ENCODE assay signal across 9 cellular contexts in the genomic region with DNA sequence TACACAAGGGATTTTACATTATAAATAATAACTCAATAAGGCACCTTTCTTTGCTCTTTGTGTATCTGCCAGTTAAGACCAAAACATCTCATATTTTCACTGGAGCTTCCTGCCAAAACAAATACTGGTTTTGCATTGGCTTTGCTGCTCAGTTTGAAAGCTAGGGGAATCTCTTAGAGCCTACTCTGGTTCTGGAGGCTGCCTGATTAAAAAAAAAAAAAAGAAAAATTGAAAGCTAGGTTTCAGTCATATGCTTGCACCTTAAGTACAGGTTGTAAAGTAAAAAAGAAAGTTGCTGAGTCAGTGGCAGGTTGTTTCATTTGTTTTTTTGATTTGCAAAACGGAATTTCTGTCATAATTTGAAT. TPM values are rescaled to one million over a fixed set of nuclear protein-coding genes. Genes with fewer than 3 reads are reported as not detected.
DNase-seq lines count a peak whose midpoint lies in the region; ATAC-seq and TF ChIP-seq lines count a peak whose summit lies in the region.
"Had no signal": no experiment of that assay in that cellular context is flagged by ENCODE, and none has a peak within 500 bp of the region (broad histone marks: within the 10 kb centered on the region; RNA-seq: fewer than 3 reads in every experiment).

No MANE protein-coding gene starts in this region.

- no peak overlapping the region for H3K4me3 Mint-ChIP-seq in effector memory CD8-positive, alpha-beta T cell

- peaks cover 34% of the 10 kb centered on the region for H3K4me1 ChIP-seq in OCI-LY3 (ENCODE audit: low read length)

- no peaks in the 10 kb centered on the region; the same call in 1 of the 2 replicates for H3K9me3 ChIP-seq in AG04450 (ENCODE audit: control insufficient read depth, insufficient read depth, low read length)
- H3K9me3 ChIP-seq in OCI-LY3 (ENCODE audit: insufficient read depth, low read length) = no peaks in the 10 kb centered on the region

- no peaks in the 10 kb centered on the region for H3K9me3 Mint-ChIP-seq in effector memory CD8-positive, alpha-beta T cell
- H3K9me3 Mint-ChIP-seq: dendritic cell treated with granulocyte-macrophage colony-stimulating factor and Interleukin-4, amounts not matched to agents 40 ng/mL and 50 ng/mL, for 4 days had no signal

- TF ChIP-seq CTCF in AG04450 (IDR thresholded peaks at IDR 0.05; ENCODE audit: low read depth, low read length) (0 out of 2 replicates have a peak, but pooled peaks have one; percentile 14), OCI-LY3 (IDR thresholded peaks at IDR 0.05; ENCODE audit: low read depth, low read length) (no peak)

- H3K27ac ChIP-seq in AG04450 (ENCODE audit: low read depth, low read length) (no peak overlapping the region), OCI-LY3 (ENCODE audit: low read length) (peak overlapping the region; percentile 88)

- peak overlapping the region; percentile 74 for H3K4me2 ChIP-seq in OCI-LY3 (ENCODE audit: low read length)

- CTCF ChIA-PET in AG04450 (lab: Charles Lee) = interaction anchor here (0.6 to 2.1 kb wide), 12 partner anchors 9 to 601 kb away, joined by 3 to 8 read pairs (median 4); a partner anchor contains a TSS

- peaks cover 73% of the 10 kb centered on the region for H3K79me2 ChIP-seq in OCI-LY3 (ENCODE audit: low read length)

- no peaks in the 10 kb centered on the region for H3K27me3 ChIP-seq in AG04450 (ENCODE audit: control insufficient read depth, insufficient read depth, low read length)
- no peaks in the 10 kb centered on the region for H3K27me3 ChIP-seq in OCI-LY3 (ENCODE audit: low read depth, low read length)

- H3K9ac ChIP-seq in OCI-LY3 (ENCODE audit: low read length) = peak overlapping the region; percentile 99

- H3K36me3 Mint-ChIP-seq in effector memory CD8-positive, alpha-beta T cell (ENCODE audit: insufficient read depth) = peaks cover 13% of the 10 kb centered on the region

- H3K27ac Mint-ChIP-seq in effector memory CD8-positive, alpha-beta T cell = no peak overlapping the region
- H3K27ac Mint-ChIP-seq: dendritic cell treated with granulocyte-macrophage colony-stimulating factor and Interleukin-4, amounts not matched to agents 40 ng/mL and 50 ng/mL, for 4 days had no signal

- ATAC-seq in GM19351 (IDR thresholded peaks at IDR 0.05; ENCODE audit: unreplicated experiment) = peak; percentile 19
- ATAC-seq in GM21737 (IDR thresholded peaks at IDR 0.05; ENCODE audit: unreplicated experiment) = no peak
- ATAC-seq in effector memory CD8-positive, alpha-beta T cell (replicated peaks) = no peak

- peaks cover 16 to 26% of the 10 kb centered on the region in 2 donors for H3K4me1 Mint-ChIP-seq in effector memory CD8-positive, alpha-beta T cell (ENCODE audit: low read depth in 2 of 2)

- peaks cover 35% of the 10 kb centered on the region for H4K20me1 ChIP-seq in OCI-LY3 (ENCODE audit: insufficient read depth, low read length)

- H3K4me3 ChIP-seq in AG04450 (ENCODE audit: low read depth, low read length) = peak overlapping the region; percentile 83; the same call in 1 of the 2 replicates
- peak overlapping the region; percentile 78 for H3K4me3 ChIP-seq in OCI-LY3 (ENCODE audit: low read length)

- peaks cover 23% of the 10 kb centered on the region for H3K36me3 ChIP-seq in OCI-LY3 (replicated peaks; ENCODE audit: low read depth, low read length)

- no peaks in the 10 kb centered on the region for H3K27me3 Mint-ChIP-seq in effector memory CD8-positive, alpha-beta T cell
- H3K27me3 Mint-ChIP-seq: dendritic cell treated with granulocyte-macrophage colony-stimulating factor and Interleukin-4, amounts not matched to agents 40 ng/mL and 50 ng/mL, for 4 days had no signal

- no peak for DNase-seq in AG04450 (ENCODE audit: low read depth, low spot score)
- peak; percentile 7 for DNase-seq in glomerular visceral epithelial cell (ENCODE audit: extremely low spot score)
- DNase-seq in effector memory CD8-positive, alpha-beta T cell = no peak
- no peak for DNase-seq in NOMO-1 (lab: John Stamatoyannopoulos, UW; ENCODE audit: unreplicated experiment in 2 of 2)
- DNase-seq in midbrain (lab: John Stamatoyannopoulos, UW) = no peak

- POLR2A ChIA-PET in AG04450 (lab: Yijun Ruan, JAX) = interaction anchor here (0.7 to 0.8 kb wide), 2 partner anchors 49 to 163 kb away, joined by 3 read pairs; no protein-coding TSS in a partner anchor

- no peak overlapping the region for H2AFZ ChIP-seq in OCI-LY3 (ENCODE audit: low read depth, low read length)

RNA-seq across cellular contexts. Expression of a gene that starts 2.3 kb away (rescaled TPM):
- polyA plus RNA-seq in AG04450 (2011; rRNA removed) = 20.5 and 27.9 TPM in 2 replicates
- polyA minus RNA-seq in AG04450 (2011; rRNA and poly(A)+ RNA removed) = 44.6 and 64.6 TPM in 2 replicates
